In the genomic region with DNA sequence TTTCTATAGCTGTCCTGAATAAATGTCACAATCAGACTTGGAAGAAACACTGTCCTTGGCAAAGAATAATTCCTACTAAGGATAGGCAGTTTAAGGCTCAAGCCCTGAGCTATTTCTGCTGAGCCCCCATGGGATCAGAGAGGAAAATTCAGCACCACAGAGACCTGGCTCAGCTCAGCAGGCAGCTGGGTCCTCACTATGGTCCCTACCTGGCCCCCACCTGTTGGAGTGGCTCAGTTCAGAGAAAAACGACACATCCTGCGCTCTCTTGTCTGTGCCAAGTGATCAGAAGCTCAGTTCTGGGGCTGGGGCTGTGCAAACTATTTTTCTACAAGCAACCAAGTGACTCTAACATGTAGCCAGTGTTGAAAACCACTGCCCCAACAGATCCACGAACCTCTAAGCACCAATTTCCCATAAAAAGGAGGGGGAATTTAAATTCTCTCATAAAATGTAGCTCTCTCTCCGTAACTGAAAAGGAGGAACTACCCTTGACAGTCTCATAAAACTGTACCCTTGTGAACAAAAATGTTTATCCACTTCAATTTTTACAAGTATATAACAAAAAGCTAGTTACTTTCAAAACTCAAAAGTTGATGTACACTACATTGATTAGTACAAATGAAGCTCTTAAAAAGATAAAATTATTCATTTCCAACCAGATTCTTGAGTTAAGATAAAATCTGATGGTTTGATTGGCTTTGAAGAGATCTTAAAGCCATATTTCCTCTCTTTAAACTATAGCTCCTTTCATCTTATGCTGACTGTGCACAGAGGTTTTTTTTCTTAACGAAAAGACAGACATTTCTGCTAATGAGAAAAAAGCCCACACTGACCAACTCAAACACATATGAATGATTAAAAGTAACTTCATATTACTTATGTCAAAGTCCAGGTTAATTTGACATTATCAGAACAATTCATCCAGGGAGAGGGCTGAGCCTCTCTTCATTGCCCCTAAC, we compare ENCODE assay signal across 3 cellular contexts.
TF ChIP-seq lines count a peak whose summit lies in the region.

No MANE protein-coding gene starts in this region.

TF ChIP-seq in A549, 52 proteins besides CTCF, POLR2A, EP300 and RAD21:
- TF ChIP-seq HOXB5 (CRISPR knock-in tag; IDR thresholded peaks at IDR 0.05): no peak
- TF ChIP-seq, protein P1, sequence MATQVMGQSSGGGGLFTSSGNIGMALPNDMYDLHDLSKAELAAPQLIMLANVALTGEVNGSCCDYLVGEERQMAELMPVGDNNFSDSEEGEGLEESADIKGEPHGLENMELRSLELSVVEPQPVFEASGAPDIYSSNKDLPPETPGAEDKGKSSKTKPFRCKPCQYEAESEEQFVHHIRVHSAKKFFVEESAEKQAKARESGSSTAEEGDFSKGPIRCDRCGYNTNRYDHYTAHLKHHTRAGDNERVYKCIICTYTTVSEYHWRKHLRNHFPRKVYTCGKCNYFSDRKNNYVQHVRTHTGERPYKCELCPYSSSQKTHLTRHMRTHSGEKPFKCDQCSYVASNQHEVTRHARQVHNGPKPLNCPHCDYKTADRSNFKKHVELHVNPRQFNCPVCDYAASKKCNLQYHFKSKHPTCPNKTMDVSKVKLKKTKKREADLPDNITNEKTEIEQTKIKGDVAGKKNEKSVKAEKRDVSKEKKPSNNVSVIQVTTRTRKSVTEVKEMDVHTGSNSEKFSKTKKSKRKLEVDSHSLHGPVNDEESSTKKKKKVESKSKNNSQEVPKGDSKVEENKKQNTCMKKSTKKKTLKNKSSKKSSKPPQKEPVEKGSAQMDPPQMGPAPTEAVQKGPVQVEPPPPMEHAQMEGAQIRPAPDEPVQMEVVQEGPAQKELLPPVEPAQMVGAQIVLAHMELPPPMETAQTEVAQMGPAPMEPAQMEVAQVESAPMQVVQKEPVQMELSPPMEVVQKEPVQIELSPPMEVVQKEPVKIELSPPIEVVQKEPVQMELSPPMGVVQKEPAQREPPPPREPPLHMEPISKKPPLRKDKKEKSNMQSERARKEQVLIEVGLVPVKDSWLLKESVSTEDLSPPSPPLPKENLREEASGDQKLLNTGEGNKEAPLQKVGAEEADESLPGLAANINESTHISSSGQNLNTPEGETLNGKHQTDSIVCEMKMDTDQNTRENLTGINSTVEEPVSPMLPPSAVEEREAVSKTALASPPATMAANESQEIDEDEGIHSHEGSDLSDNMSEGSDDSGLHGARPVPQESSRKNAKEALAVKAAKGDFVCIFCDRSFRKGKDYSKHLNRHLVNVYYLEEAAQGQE (IDR thresholded peaks at IDR 0.05): no peak
- no peak for TF ChIP-seq RFX5 (IDR thresholded peaks at IDR 0.05)
- peak; percentile 24 for TF ChIP-seq MAFK (IDR thresholded peaks at IDR 0.05; ENCODE audit: partially characterized antibody)
- TF ChIP-seq RNF2 (IDR thresholded peaks at IDR 0.05; ENCODE audit: borderline replicate concordance, low read depth): no peak

TF ChIP-seq in HEK293, 187 proteins besides CTCF, POLR2A, EP300 and RAD21:
- TF ChIP-seq MZF1 (tag by site-specific recombination; IDR thresholded peaks at IDR 0.05; ENCODE audit: borderline replicate concordance) (peak; percentile 21; the same call in 1 of the 2 replicates), INSM2 (tag by site-specific recombination; IDR thresholded peaks at IDR 0.05) (no peak), SCRT1 (tag by site-specific recombination; IDR thresholded peaks at IDR 0.05; ENCODE audit: borderline replicate concordance) (0 out of 2 replicates have a peak, but pooled peaks have one; percentile 22), ZNF596 (tag by site-specific recombination; IDR thresholded peaks at IDR 0.05) (0 out of 2 replicates have a peak, but pooled peaks have one; percentile 21), PRDM6 (tag by site-specific recombination; IDR thresholded peaks at IDR 0.05) (peak; percentile 61), SCRT2 (tag by site-specific recombination; IDR thresholded peaks at IDR 0.05) (peak; percentile 90)
- TF ChIP-seq, protein P2, sequence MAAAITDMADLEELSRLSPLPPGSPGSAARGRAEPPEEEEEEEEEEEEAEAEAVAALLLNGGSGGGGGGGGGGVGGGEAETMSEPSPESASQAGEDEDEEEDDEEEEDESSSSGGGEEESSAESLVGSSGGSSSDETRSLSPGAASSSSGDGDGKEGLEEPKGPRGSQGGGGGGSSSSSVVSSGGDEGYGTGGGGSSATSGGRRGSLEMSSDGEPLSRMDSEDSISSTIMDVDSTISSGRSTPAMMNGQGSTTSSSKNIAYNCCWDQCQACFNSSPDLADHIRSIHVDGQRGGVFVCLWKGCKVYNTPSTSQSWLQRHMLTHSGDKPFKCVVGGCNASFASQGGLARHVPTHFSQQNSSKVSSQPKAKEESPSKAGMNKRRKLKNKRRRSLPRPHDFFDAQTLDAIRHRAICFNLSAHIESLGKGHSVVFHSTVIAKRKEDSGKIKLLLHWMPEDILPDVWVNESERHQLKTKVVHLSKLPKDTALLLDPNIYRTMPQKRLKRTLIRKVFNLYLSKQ (tag by site-specific recombination; IDR thresholded peaks at IDR 0.05; ENCODE audit: borderline replicate concordance): no peak

TF ChIP-seq in K562, 482 proteins besides CTCF, POLR2A, EP300 and RAD21:
- TF ChIP-seq KLF6 (CRISPR knock-in tag; IDR thresholded peaks at IDR 0.05; ENCODE audit: borderline replicate concordance) (no peak), MAFG (tag; conservative IDR thresholded peaks at IDR 0.05) (0 out of 2 replicates have a peak, but pooled peaks have one; percentile 37), MAZ (CRISPR knock-in tag; conservative IDR thresholded peaks at IDR 0.05 in 1 of 2, IDR thresholded peaks at IDR 0.05 in 1 of 2) (peak in 1 of 2 experiments; percentile 65; a peak in 2 of 4 replicates), ZNF316 (IDR thresholded peaks at IDR 0.05) (peak; percentile 82), MAFK (IDR thresholded peaks at IDR 0.05; ENCODE audit: low read length) (peak; percentile 44; the same call in 1 of the 2 replicates), MAFF (IDR thresholded peaks at IDR 0.05; ENCODE audit: low read length) (peak; percentile 54; the same call in 1 of the 2 replicates), C11orf30 (IDR thresholded peaks at IDR 0.05; ENCODE audit: low read depth) (peak; percentile 73; the same call in 1 of the 2 replicates), ZNF780A (CRISPR knock-in tag; IDR thresholded peaks at IDR 0.05) (no peak), JUND (IDR thresholded peaks at IDR 0.05; ENCODE audit: borderline replicate concordance, low read depth, low read length) (no peak), JUND (tag; IDR thresholded peaks at IDR 0.05; ENCODE audit: borderline replicate concordance, low read depth, low read length) (no peak)
